In the genomic region with DNA sequence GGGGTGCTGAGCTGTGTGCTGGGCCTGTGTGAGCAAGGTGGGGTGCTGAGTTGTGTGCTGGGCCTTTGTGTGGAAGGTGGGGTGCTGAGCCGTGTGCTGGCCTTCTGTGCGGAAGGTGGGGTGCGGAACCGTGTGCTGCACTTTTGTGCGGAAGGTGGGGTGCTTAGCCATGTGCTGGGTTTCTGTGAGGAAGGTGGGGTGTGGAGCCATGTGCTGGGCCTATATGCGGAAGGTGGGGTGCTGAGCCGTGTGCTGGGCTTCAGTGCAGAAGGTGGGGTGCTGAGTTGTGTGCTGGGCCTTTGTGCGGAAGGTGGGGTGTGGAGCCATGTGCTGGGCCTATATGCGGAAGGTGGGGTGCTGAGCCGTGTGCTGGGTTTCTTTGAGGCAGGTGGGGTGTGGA, we compare ENCODE assay signal across 1 cellular context.
A peak's percentile ranks its signal among the peaks of the same experiment; 100 is the strongest.
TF ChIP-seq lines count a peak whose summit lies in the region.

No MANE protein-coding gene starts in this region.

TF ChIP-seq in H1, 55 proteins besides CTCF, POLR2A, EP300 and RAD21:
- no peak for TF ChIP-seq PHF8 (conservative IDR thresholded peaks at IDR 0.05; ENCODE audit: low read depth, low read length)
- TF ChIP-seq, protein P1, sequence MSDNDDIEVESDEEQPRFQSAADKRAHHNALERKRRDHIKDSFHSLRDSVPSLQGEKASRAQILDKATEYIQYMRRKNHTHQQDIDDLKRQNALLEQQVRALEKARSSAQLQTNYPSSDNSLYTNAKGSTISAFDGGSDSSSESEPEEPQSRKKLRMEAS (IDR thresholded peaks at IDR 0.05): peak; percentile 30; the same call in 1 of the 2 replicates
TF ChIP-seq in H1: peak in this region for 1.
